23 cellular contexts compared by ENCODE assay signal in the genomic region with DNA sequence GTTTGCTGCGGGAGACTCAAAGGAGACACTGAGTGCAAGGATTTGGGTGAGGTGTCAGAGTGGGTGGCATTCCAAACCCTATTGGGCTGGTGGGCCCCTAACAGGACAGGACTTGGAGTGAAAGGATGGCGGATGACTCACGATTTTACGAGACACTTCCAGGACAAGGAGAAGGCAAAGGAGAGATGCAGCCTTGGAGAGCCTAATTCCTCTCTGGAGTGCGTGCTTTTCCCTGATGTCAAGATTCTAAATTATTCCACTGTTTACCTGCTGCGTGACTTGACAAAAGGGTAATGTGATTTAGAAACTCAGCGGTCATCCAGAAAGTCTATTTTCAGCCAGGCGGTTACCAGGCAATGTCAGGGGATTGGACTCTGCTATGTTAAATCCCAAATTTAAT. TPM values are rescaled to one million over a fixed set of nuclear protein-coding genes. Genes with fewer than 3 reads are reported as not detected.
DNase-seq lines count a peak whose midpoint lies in the region; TF ChIP-seq lines count a peak whose summit lies in the region.
"Had no signal": no experiment of that assay in that cellular context is flagged by ENCODE, and none has a peak within 500 bp of the region (broad histone marks: within the 10 kb centered on the region; RNA-seq: fewer than 3 reads in every experiment).

No MANE protein-coding gene starts in this region.

- no peak overlapping the region for H3K9ac ChIP-seq in mammary epithelial cell (ENCODE audit: insufficient read depth, low read length)

- DNase-seq in MCF 10A (ENCODE audit: unreplicated experiment) (peak; percentile 47), mammary epithelial cell (no peak), NCI-H1105 treated with DMSO at 0.1 percent for 48 hours (lab: John Stamatoyannopoulos, UW) (no peak), SHP77 treated with DMSO at 0.1 percent for 48 hours (lab: John Stamatoyannopoulos, UW) (no peak)
- no peak for DNase-seq in activated CD4-positive, alpha-beta memory T cell treated with anti-CD3 and anti-CD28 coated beads for 36 hours
- DNase-seq in activated naive CD8-positive, alpha-beta T cell treated with anti-CD3 and anti-CD28 coated beads for 36 hours: no peak
- DNase-seq: activated CD4-positive, alpha-beta T cell treated with anti-CD3 and anti-CD28 coated beads for 1 hour; activated naive CD8-positive, alpha-beta T cell treated with anti-CD3 and anti-CD28 coated beads, Interleukin-2, amount 50 U/mL, for 24 hours; C1 segment of cervical spinal cord; dermis blood vessel endothelial cell; gastrocnemius medialis; mucosa of descending colon; NCI-H1930; NCI-H446; stimulated activated CD4-positive, alpha-beta T cell treated with anti-CD3 and anti-CD28 coated beads, Interleukin-15, amount 100 ng/mL, for 24 hours; tibial artery had no signal

- over 99% methylated on average over 8 of the region's 8 CpGs for WGBS in mammary epithelial cell (ENCODE audit: low coverage, missing lambda C conversion rate)

- no peak overlapping the region for H3K27ac ChIP-seq in mammary epithelial cell (ENCODE audit: insufficient read depth, low read depth, low read length)
- H3K27ac ChIP-seq: 22Rv1, cardiac muscle cell, gastrocnemius medialis, HL-60, tibial artery had no signal

- no peaks in the 10 kb centered on the region for H3K27me3 Mint-ChIP-seq in MCF 10A (ENCODE audit: insufficient read depth, unreplicated experiment)
- H3K27me3 Mint-ChIP-seq in brain: no peaks in the 10 kb centered on the region
- no peaks in the 10 kb centered on the region for H3K27me3 Mint-ChIP-seq in nephron (ENCODE audit: low read depth)
- H3K27me3 Mint-ChIP-seq in activated CD4-positive, alpha-beta memory T cell treated with anti-CD3 and anti-CD28 coated beads for 36 hours: peaks cover 2% of the 10 kb centered on the region
- H3K27me3 Mint-ChIP-seq in activated naive CD8-positive, alpha-beta T cell treated with anti-CD3 and anti-CD28 coated beads for 36 hours: peaks cover 3% of the 10 kb centered on the region
- H3K27me3 Mint-ChIP-seq: activated naive CD8-positive, alpha-beta T cell treated with anti-CD3 and anti-CD28 coated beads, Interleukin-2, amount 50 U/mL, for 24 hours had no signal

- intact Hi-C loops in MCF 10A (cut with micrococcal nuclease): no loop called here
- intact Hi-C loops in mammary epithelial cell (cut with micrococcal nuclease): no loop called here
- intact Hi-C loops in activated CD4-positive, alpha-beta memory T cell treated with anti-CD3 and anti-CD28 coated beads for 36 hours (cut with micrococcal nuclease): no loop called here

- H3K9me3 Mint-ChIP-seq in MCF 10A (ENCODE audit: unreplicated experiment) (no peaks in the 10 kb centered on the region), brain (no peaks in the 10 kb centered on the region), nephron (no peaks in the 10 kb centered on the region)
- H3K9me3 Mint-ChIP-seq in activated CD4-positive, alpha-beta memory T cell treated with anti-CD3 and anti-CD28 coated beads for 36 hours: no peaks in the 10 kb centered on the region
- no peaks in the 10 kb centered on the region for H3K9me3 Mint-ChIP-seq in activated naive CD8-positive, alpha-beta T cell treated with anti-CD3 and anti-CD28 coated beads for 36 hours
- H3K9me3 Mint-ChIP-seq: activated naive CD8-positive, alpha-beta T cell treated with anti-CD3 and anti-CD28 coated beads, Interleukin-2, amount 50 U/mL, for 24 hours; stimulated activated memory B cell treated with anti-CD40 and anti-IgM and Interleukin-4, amounts not matched to agents 10 μg/mL and 1 μg/mL and 100 μg/mL, for 72 hours had no signal

- POLR2A ChIA-PET in MCF 10A (lab: Yijun Ruan, JAX): interaction anchor here (1.0 kb wide), 1 partner anchor 95 kb away, joined by 3 read pairs; no protein-coding TSS in a partner anchor
- POLR2A ChIA-PET in activated CD4-positive, alpha-beta memory T cell treated with anti-CD3 and anti-CD28 coated beads for 36 hours (lab: Charles Lee): no interaction called here

- BruUV-seq in MCF 10A (replicated peaks; lab: Mats Ljungman, UMichigan) (no TSS peak), mammary epithelial cell (replicated peaks; lab: Mats Ljungman, UMichigan) (no TSS peak)

- no peaks in the 10 kb centered on the region for H3K9me3 ChIP-seq in mammary epithelial cell (replicated peaks; ENCODE audit: insufficient read depth, low read length)
- H3K9me3 ChIP-seq: gastrocnemius medialis, HAP-1, mucosa of descending colon, tibial artery had no signal

- dilution Hi-C loops in mammary epithelial cell (cut with HindIII; ENCODE audit: low sequenced_read_pairs): no loop called here

- no peak overlapping the region for H3K4me3 ChIP-seq in mammary epithelial cell (replicated peaks in 1 of 3; ENCODE audit: insufficient read depth in 1 of 3, low read depth in 2 of 3, low read length in 3 of 3)
- H3K4me3 ChIP-seq: cardiac muscle cell, gastrocnemius medialis, HAP-1, mucosa of descending colon, tibial artery had no signal

- peaks cover 8% of the 10 kb centered on the region for H3K4me1 ChIP-seq in mammary epithelial cell (ENCODE audit: insufficient read depth, low read length)
- H3K4me1 ChIP-seq: HAP-1 had no signal

- H3K36me3 Mint-ChIP-seq in MCF 10A (ENCODE audit: insufficient read depth, unreplicated experiment) (no peaks in the 10 kb centered on the region), brain (no peaks in the 10 kb centered on the region), nephron (ENCODE audit: low read depth) (no peaks in the 10 kb centered on the region)
- H3K36me3 Mint-ChIP-seq in activated CD4-positive, alpha-beta memory T cell treated with anti-CD3 and anti-CD28 coated beads for 36 hours: no peaks in the 10 kb centered on the region
- no peaks in the 10 kb centered on the region for H3K36me3 Mint-ChIP-seq in activated naive CD8-positive, alpha-beta T cell treated with anti-CD3 and anti-CD28 coated beads for 36 hours
- H3K36me3 Mint-ChIP-seq: stimulated activated memory B cell treated with anti-CD40 and anti-IgM and Interleukin-4, amounts not matched to agents 10 μg/mL and 1 μg/mL and 100 μg/mL, for 72 hours had no signal

- in situ Hi-C loops in mammary epithelial cell (cut with MboI; ENCODE audit: low sequenced_read_pairs in 2 of 2): loop anchor here (25.0 kb wide), 3 partner anchors 249 to 1024 kb away; no protein-coding TSS in a partner anchor

- no peak overlapping the region for H3K4me2 ChIP-seq in mammary epithelial cell (ENCODE audit: insufficient read depth, low read depth, low read length)

- H4K20me1 ChIP-seq in mammary epithelial cell (ENCODE audit: insufficient read depth, low read length): no peaks in the 10 kb centered on the region

- H3K4me1 Mint-ChIP-seq in MCF 10A (ENCODE audit: insufficient read depth, unreplicated experiment): peaks cover 6% of the 10 kb centered on the region
- peaks cover 36% of the 10 kb centered on the region for H3K4me1 Mint-ChIP-seq in brain
- peaks cover 45% of the 10 kb centered on the region for H3K4me1 Mint-ChIP-seq in nephron
- H3K4me1 Mint-ChIP-seq in activated CD4-positive, alpha-beta memory T cell treated with anti-CD3 and anti-CD28 coated beads for 36 hours (ENCODE audit: low read depth): no peaks in the 10 kb centered on the region
- H3K4me1 Mint-ChIP-seq in activated naive CD8-positive, alpha-beta T cell treated with anti-CD3 and anti-CD28 coated beads for 36 hours: no peaks in the 10 kb centered on the region

- no peak for TF ChIP-seq CTCF in MCF 10A (IDR thresholded peaks at IDR 0.05; ENCODE audit: unreplicated experiment)
- no peak for TF ChIP-seq CTCF in mammary epithelial cell (conservative IDR thresholded peaks at IDR 0.05 in 1 of 2, IDR thresholded peaks at IDR 0.05 in 1 of 2; ENCODE audit: extremely low read depth in 1 of 2, insufficient read depth in 1 of 2, low read depth in 1 of 2, low read length in 2 of 2)
- TF ChIP-seq CTCF in brain (conservative IDR thresholded peaks at IDR 0.05): no peak
- TF ChIP-seq CTCF in nephron (IDR thresholded peaks at IDR 0.05; ENCODE audit: unreplicated experiment in 3 of 3): no peak

- H3K27me3 ChIP-seq in mammary epithelial cell (ENCODE audit: insufficient read depth, low read length): no peaks in the 10 kb centered on the region
- H3K27me3 ChIP-seq: cardiac muscle cell, gastrocnemius medialis, tibial artery had no signal

- H2AFZ ChIP-seq in mammary epithelial cell (ENCODE audit: low read depth, low read length): no peak overlapping the region

- no peak overlapping the region for H3K27ac Mint-ChIP-seq in MCF 10A (ENCODE audit: low read depth, unreplicated experiment)
- peak overlapping the region in 3 of 5 experiments; percentile 12 to 56 (median 17) for H3K27ac Mint-ChIP-seq in brain
- H3K27ac Mint-ChIP-seq in nephron: peak overlapping the region; percentile 54 to 90 (median 78)
- no peak overlapping the region for H3K27ac Mint-ChIP-seq in activated CD4-positive, alpha-beta memory T cell treated with anti-CD3 and anti-CD28 coated beads for 36 hours
- no peak overlapping the region for H3K27ac Mint-ChIP-seq in activated naive CD8-positive, alpha-beta T cell treated with anti-CD3 and anti-CD28 coated beads for 36 hours
- H3K27ac Mint-ChIP-seq: activated naive CD8-positive, alpha-beta T cell treated with anti-CD3 and anti-CD28 coated beads, Interleukin-2, amount 50 U/mL, for 24 hours; stimulated activated memory B cell treated with anti-CD40 and anti-IgM and Interleukin-4, amounts not matched to agents 10 μg/mL and 1 μg/mL and 100 μg/mL, for 72 hours had no signal

- CTCF ChIA-PET in MCF 10A (lab: Yijun Ruan, JAX) (interaction anchor here (0.7 kb wide), 1 partner anchor 396 kb away, joined by 3 read pairs; no protein-coding TSS in a partner anchor), mammary epithelial cell (lab: Charles Lee; ENCODE audit: low non-redundant PET) (no interaction called here)
- CTCF ChIA-PET in activated CD4-positive, alpha-beta memory T cell treated with anti-CD3 and anti-CD28 coated beads for 36 hours (lab: Charles Lee): no interaction called here

- H3K4me3 Mint-ChIP-seq in MCF 10A (ENCODE audit: unreplicated experiment) (no peak overlapping the region), brain (peak overlapping the region in 1 of 5 experiments; percentile 36), nephron (no peak overlapping the region)
- no peak overlapping the region for H3K4me3 Mint-ChIP-seq in activated CD4-positive, alpha-beta memory T cell treated with anti-CD3 and anti-CD28 coated beads for 36 hours
- no peak overlapping the region for H3K4me3 Mint-ChIP-seq in activated naive CD8-positive, alpha-beta T cell treated with anti-CD3 and anti-CD28 coated beads for 36 hours
- H3K4me3 Mint-ChIP-seq: activated naive CD8-positive, alpha-beta T cell treated with anti-CD3 and anti-CD28 coated beads, Interleukin-2, amount 50 U/mL, for 24 hours; stimulated activated memory B cell treated with anti-CD40 and anti-IgM and Interleukin-4, amounts not matched to agents 10 μg/mL and 1 μg/mL and 100 μg/mL, for 72 hours had no signal

- H3K36me3 ChIP-seq in mammary epithelial cell (ENCODE audit: insufficient read depth, low read length): no peaks in the 10 kb centered on the region
- H3K36me3 ChIP-seq: cardiac muscle cell, gastrocnemius medialis, HAP-1, tibial artery had no signal

- H3K79me2 ChIP-seq in mammary epithelial cell (ENCODE audit: insufficient read depth, low read length): no peaks in the 10 kb centered on the region

RNA-seq across cellular contexts. Expression of a gene that starts 41.6 kb away (rescaled TPM):
- total RNA-seq in MCF 10A (2022) (0.07 TPM in 1 of 2 replicates, not detected in the other), mammary epithelial cell (under 1 TPM in 1 of 2 donors, not detected in 1; 0.17 TPM)
- polyA plus RNA-seq in mammary epithelial cell (0.02 TPM), brain (ENCODE audit: insufficient read depth, low read depth, low replicate concordance) (0.19 TPM)
- not detected for polyA minus RNA-seq in mammary epithelial cell
- total RNA-seq in activated CD4-positive, alpha-beta memory T cell treated with anti-CD3 and anti-CD28 coated beads for 36 hours: under 1 TPM; 0.07 to 0.21 TPM
- under 1 TPM in 1 of 2 experiments, not detected in 1; 0.04 TPM for total RNA-seq in activated naive CD8-positive, alpha-beta T cell treated with anti-CD3 and anti-CD28 coated beads for 36 hours
- total RNA-seq: cardiac muscle cell, dermis blood vessel endothelial cell had no signal
- polyA plus RNA-seq: cardiac muscle cell had no signal

Comparison
In these comparisons a context has a peak if more than half of its experiments do, and no peak if none do; other contexts are left out.
1. H3K27ac Mint-ChIP-seq: peak in brain (3 of 5) and nephron (3 of 3); none in MCF 10A (single experiment), activated CD4-positive, alpha-beta memory T cell treated with anti-CD3 and anti-CD28 coated beads for 36 hours (single experiment) and activated naive CD8-positive, alpha-beta T cell treated with anti-CD3 and anti-CD28 coated beads for 36 hours (single experiment).